ENCODE assay signal across 8 cellular contexts in genomic region chr10:35643151-35643975, GRCh38. TPM values are rescaled to one million over a fixed set of nuclear protein-coding genes. Genes with fewer than 3 reads are reported as not detected.
A peak's percentile ranks its signal among the peaks of the same experiment; 100 is the strongest.
DNase-seq lines count a peak whose midpoint lies in the region; ATAC-seq, FAIRE-seq and TF ChIP-seq lines count a peak whose summit lies in the region.

No MANE protein-coding gene starts in this region.

- CTCF ChIA-PET in naive thymus-derived CD4-positive, alpha-beta T cell (lab: Charles Lee), result interaction anchor here (1.3 kb wide), 1 partner anchor 8 kb away, joined by 3 read pairs; no protein-coding TSS in a partner anchor

- H3K27ac ChIP-seq in naive thymus-derived CD4-positive, alpha-beta T cell (ENCODE audit: low read depth, low read length), result no peak overlapping the region
- H3K27ac ChIP-seq in vagina, result peak overlapping the region; percentile 73

- H3K27me3 Mint-ChIP-seq in activated T-helper 1 cell treated with anti-CD3 and anti-CD28 coated beads, Interleukin-12 subunit alpha, Interleukin-12 subunit beta, Interleukin-2, Interleukin-4 antibody, amounts not matched to agents 30 ng/mL and 10 ng/mL and 1 ng/mL, durations not matched to agents 14 hours and 24 hours and 36 hours (ENCODE audit: insufficient read depth), result peaks cover 59% of the 10 kb centered on the region
- peaks cover 0 to 72% (median 20%) of the 10 kb centered on the region in 5 donors for H3K27me3 Mint-ChIP-seq in naive thymus-derived CD4-positive, alpha-beta T cell

- no peaks in the 10 kb centered on the region for H3K9me3 ChIP-seq in naive thymus-derived CD4-positive, alpha-beta T cell (ENCODE audit: control insufficient read depth in 2 of 3, low read length in 3 of 3)
- no peaks in the 10 kb centered on the region for H3K9me3 ChIP-seq in vagina

- DNase-seq in DMS114 treated with DMSO at 0.1 percent for 48 hours (lab: John Stamatoyannopoulos, UW; ENCODE audit: unreplicated experiment), result peak; percentile 64
- DNase-seq in NCI-H1417 (lab: John Stamatoyannopoulos, UW), result peak in 2 of 3 experiments; percentile 69 to 87
- DNase-seq in activated T-helper 1 cell treated with anti-CD3 and anti-CD28 coated beads, Interleukin-12 subunit alpha, Interleukin-12 subunit beta, Interleukin-2, Interleukin-4 antibody, amounts not matched to agents 30 ng/mL and 10 ng/mL and 1 ng/mL, durations not matched to agents 14 hours and 24 hours and 36 hours (ENCODE audit: low spot score), result no peak
- peak; percentile 26 to 76 for DNase-seq in foreskin fibroblast
- peak in 3 of 9 donors; percentile 13 to 23 (median 13) for DNase-seq in naive thymus-derived CD4-positive, alpha-beta T cell
- no peak for DNase-seq in vagina (ENCODE audit: extremely low spot score in 2 of 2)
- no peak for DNase-seq in D721Med (ENCODE audit: insufficient read length, low spot score)

- H3K27ac Mint-ChIP-seq in activated T-helper 1 cell treated with anti-CD3 and anti-CD28 coated beads, Interleukin-12 subunit alpha, Interleukin-12 subunit beta, Interleukin-2, Interleukin-4 antibody, amounts not matched to agents 30 ng/mL and 10 ng/mL and 1 ng/mL, durations not matched to agents 14 hours and 24 hours and 36 hours, result peak overlapping the region; percentile 52
- peak overlapping the region in 3 of 9 donors; percentile 29 to 86 (median 48) for H3K27ac Mint-ChIP-seq in naive thymus-derived CD4-positive, alpha-beta T cell

- TF ChIP-seq CTCF in foreskin fibroblast (IDR thresholded peaks at IDR 0.05; ENCODE audit: low read depth, low read length) (no peak), vagina (IDR thresholded peaks at IDR 0.05) (no peak), D721Med (IDR thresholded peaks at IDR 0.05; ENCODE audit: insufficient read depth, missing control alignments) (no peak)

- peak overlapping the region; percentile 55 to 56 for H3K4me3 ChIP-seq in foreskin fibroblast (ENCODE audit: low read depth in 1 of 2, low read length in 2 of 2)
- H3K4me3 ChIP-seq in naive thymus-derived CD4-positive, alpha-beta T cell (ENCODE audit: low read length), result peak overlapping the region; percentile 80
- H3K4me3 ChIP-seq in vagina, result peak overlapping the region; percentile 65 to 70

- H3K27me3 ChIP-seq in naive thymus-derived CD4-positive, alpha-beta T cell (ENCODE audit: control insufficient read depth in 2 of 2, insufficient read depth in 2 of 2, low read length in 2 of 2), result peaks cover under 1 to 3% of the 10 kb centered on the region in 2 donors
- no peaks in the 10 kb centered on the region for H3K27me3 ChIP-seq in vagina

- ATAC-seq in naive thymus-derived CD4-positive, alpha-beta T cell, result no peak
- no peak for ATAC-seq in HG02642 (IDR thresholded peaks at IDR 0.05; ENCODE audit: poor library complexity, unreplicated experiment)

- H3K9me3 Mint-ChIP-seq in activated T-helper 1 cell treated with anti-CD3 and anti-CD28 coated beads, Interleukin-12 subunit alpha, Interleukin-12 subunit beta, Interleukin-2, Interleukin-4 antibody, amounts not matched to agents 30 ng/mL and 10 ng/mL and 1 ng/mL, durations not matched to agents 14 hours and 24 hours and 36 hours, result no peaks in the 10 kb centered on the region
- no peaks in the 10 kb centered on the region for H3K9me3 Mint-ChIP-seq in naive thymus-derived CD4-positive, alpha-beta T cell

- H3K36me3 ChIP-seq in naive thymus-derived CD4-positive, alpha-beta T cell (ENCODE audit: control insufficient read depth in 2 of 3, insufficient read depth in 3 of 3, low read length in 3 of 3), result no peaks in the 10 kb centered on the region
- H3K36me3 ChIP-seq in vagina, result no peaks in the 10 kb centered on the region

- peaks cover 14% of the 10 kb centered on the region for H3K4me1 Mint-ChIP-seq in activated T-helper 1 cell treated with anti-CD3 and anti-CD28 coated beads, Interleukin-12 subunit alpha, Interleukin-12 subunit beta, Interleukin-2, Interleukin-4 antibody, amounts not matched to agents 30 ng/mL and 10 ng/mL and 1 ng/mL, durations not matched to agents 14 hours and 24 hours and 36 hours (ENCODE audit: low read depth)
- peaks cover 9 to 37% (median 20%) of the 10 kb centered on the region in 7 donors for H3K4me1 Mint-ChIP-seq in naive thymus-derived CD4-positive, alpha-beta T cell

- POLR2A ChIA-PET in naive thymus-derived CD4-positive, alpha-beta T cell (lab: Charles Lee), result no interaction called here

- peaks cover 1% of the 10 kb centered on the region for H3K36me3 Mint-ChIP-seq in activated T-helper 1 cell treated with anti-CD3 and anti-CD28 coated beads, Interleukin-12 subunit alpha, Interleukin-12 subunit beta, Interleukin-2, Interleukin-4 antibody, amounts not matched to agents 30 ng/mL and 10 ng/mL and 1 ng/mL, durations not matched to agents 14 hours and 24 hours and 36 hours (ENCODE audit: low read depth)
- H3K36me3 Mint-ChIP-seq in naive thymus-derived CD4-positive, alpha-beta T cell, result no peaks in the 10 kb centered on the region

- H3K4me3 Mint-ChIP-seq in activated T-helper 1 cell treated with anti-CD3 and anti-CD28 coated beads, Interleukin-12 subunit alpha, Interleukin-12 subunit beta, Interleukin-2, Interleukin-4 antibody, amounts not matched to agents 30 ng/mL and 10 ng/mL and 1 ng/mL, durations not matched to agents 14 hours and 24 hours and 36 hours, result peak overlapping the region; percentile 78
- peak overlapping the region; percentile 80 to 94 (median 88) for H3K4me3 Mint-ChIP-seq in naive thymus-derived CD4-positive, alpha-beta T cell

- FAIRE-seq in D721Med (lab: Jason Lieb, UNC), result no peak

- H3K4me1 ChIP-seq in naive thymus-derived CD4-positive, alpha-beta T cell (ENCODE audit: control insufficient read depth in 2 of 2, insufficient read depth in 2 of 2, low read length in 2 of 2), result peaks cover 4 to 5% of the 10 kb centered on the region in 2 donors
- H3K4me1 ChIP-seq in vagina, result peaks cover 35% of the 10 kb centered on the region

- intact Hi-C loops in activated T-helper 1 cell treated with anti-CD3 and anti-CD28 coated beads, Interleukin-12 subunit alpha, Interleukin-12 subunit beta, Interleukin-2, Interleukin-4 antibody, amounts not matched to agents 30 ng/mL and 10 ng/mL and 1 ng/mL, durations not matched to agents 14 hours and 24 hours and 36 hours (cut with micrococcal nuclease), result loop anchor here (2.0 to 10.0 kb wide), 2 partner anchors 309 to 449 kb away; partner anchors contain the start of gene CCNY
- intact Hi-C loops in naive thymus-derived CD4-positive, alpha-beta T cell (cut with micrococcal nuclease), result loop anchor here (1.0 to 10.0 kb wide), 6 partner anchors 189 to 517 kb away; partner anchors contain the start of gene CREM (in 1 of the 2)
- intact Hi-C loops in vagina (cut with DNase I), result loop anchor here (10.0 kb wide), 1 partner anchor 851 kb away; no protein-coding TSS in a partner anchor

- no peak for TF ChIP-seq POLR2A in vagina (IDR thresholded peaks at IDR 0.05)

RNA-seq across cellular contexts. Expression of gene FZD8, which starts 1.3 kb away (rescaled TPM):
- total RNA-seq in activated T-helper 1 cell treated with anti-CD3 and anti-CD28 coated beads, Interleukin-12 subunit alpha, Interleukin-12 subunit beta, Interleukin-2, Interleukin-4 antibody, amounts not matched to agents 30 ng/mL and 10 ng/mL and 1 ng/mL, durations not matched to agents 14 hours and 24 hours and 36 hours, result 0.41 and 0.56 TPM in 2 replicates
- total RNA-seq in naive thymus-derived CD4-positive, alpha-beta T cell, result 1 to 10 TPM in 1 of 5 experiments, under 1 TPM in 4; 0.19 to 1.7 (median 0.47) TPM
- polyA plus RNA-seq in naive thymus-derived CD4-positive, alpha-beta T cell, result not detected
- 7.6 TPM for total RNA-seq in vagina

RNA-seq across cellular contexts. Expression of gene GJD4, which starts 38.2 kb away (rescaled TPM):
- total RNA-seq in activated T-helper 1 cell treated with anti-CD3 and anti-CD28 coated beads, Interleukin-12 subunit alpha, Interleukin-12 subunit beta, Interleukin-2, Interleukin-4 antibody, amounts not matched to agents 30 ng/mL and 10 ng/mL and 1 ng/mL, durations not matched to agents 14 hours and 24 hours and 36 hours, result not detected in 2 replicates
- total RNA-seq in naive thymus-derived CD4-positive, alpha-beta T cell, result not detected
- not detected for polyA plus RNA-seq in naive thymus-derived CD4-positive, alpha-beta T cell
- not detected for total RNA-seq in vagina

Comparison
In these comparisons a context has a peak if more than half of its experiments do, and no peak if none do; other contexts are left out.
1. DNase-seq: peak in DMS114 treated with DMSO at 0.1 percent for 48 hours (single experiment), NCI-H1417 (2 of 3) and foreskin fibroblast (2 of 2); none in activated T-helper 1 cell treated with anti-CD3 and anti-CD28 coated beads, Interleukin-12 subunit alpha, Interleukin-12 subunit beta, Interleukin-2, Interleukin-4 antibody, amounts not matched to agents 30 ng/mL and 10 ng/mL and 1 ng/mL, durations not matched to agents 14 hours and 24 hours and 36 hours (single experiment), vagina (0 of 2) and D721Med (single experiment).
2. Peak in every context shown above with its lines, with median percentiles within 50 percentile points of each other: H3K4me3 ChIP-seq.